In the genomic region with DNA sequence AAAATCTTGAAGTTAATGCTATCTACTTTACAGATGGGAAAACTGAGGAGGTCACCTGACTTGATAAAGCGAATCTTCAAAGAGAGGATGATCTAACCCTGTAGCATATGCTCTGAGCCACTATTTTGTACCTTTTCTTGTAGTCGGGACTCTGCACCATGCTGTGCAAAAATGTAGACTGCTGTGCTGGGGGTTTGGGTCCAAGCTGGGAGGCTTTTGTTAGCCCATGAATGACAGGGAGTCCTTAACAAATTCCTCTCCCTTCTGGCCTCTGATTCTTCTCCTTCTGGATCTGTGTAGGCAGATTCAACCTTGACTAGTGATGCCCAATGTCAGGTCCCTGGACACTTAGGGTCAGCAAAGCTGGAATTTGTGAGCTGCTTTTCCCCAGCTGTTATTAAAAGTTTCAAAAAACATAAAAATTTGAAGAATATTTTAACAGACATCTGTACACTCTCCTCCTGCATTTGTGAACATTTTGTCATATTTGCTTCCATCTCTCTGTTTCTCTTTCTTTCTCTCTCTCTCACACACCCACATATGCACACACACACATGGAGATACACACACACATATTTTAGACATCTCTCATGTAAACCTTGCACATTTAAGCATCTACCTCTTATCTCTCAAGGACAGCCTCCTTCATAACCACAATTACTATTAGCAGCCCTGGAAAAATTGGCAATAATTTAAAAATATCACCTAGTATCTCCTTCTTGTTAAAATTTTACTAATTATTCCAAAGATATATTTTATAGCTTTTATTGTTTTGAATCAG, we compare ENCODE assay signal across 19 cellular contexts.
DNase-seq lines count a peak whose midpoint lies in the region; ATAC-seq, FAIRE-seq and TF ChIP-seq lines count a peak whose summit lies in the region.
"Had no signal": no experiment of that assay in that cellular context is flagged by ENCODE, and none has a peak within 500 bp of the region (broad histone marks: within the 10 kb centered on the region; RNA-seq: fewer than 3 reads in every experiment).

No MANE protein-coding gene starts in this region.

- H3K4me3 Mint-ChIP-seq in activated CD4-positive, alpha-beta T cell treated with anti-CD3 and anti-CD28 coated beads, Interleukin-2, amount 10 ng/mL, durations not matched to agents 7 days and 5 days = no peak overlapping the region
- H3K4me3 Mint-ChIP-seq: CD8-positive, alpha-beta T cell had no signal

- H3K9me3 Mint-ChIP-seq in activated CD4-positive, alpha-beta T cell treated with anti-CD3 and anti-CD28 coated beads, Interleukin-2, amount 10 ng/mL, durations not matched to agents 7 days and 5 days = peaks cover 3% of the 10 kb centered on the region

- DNase-seq in H7 (peak; percentile 27), H1 (ENCODE audit: low read depth in 1 of 2, low spot score in 2 of 2) (peak in 1 of 2 experiments; percentile 41), iPS-NIHi11 (ENCODE audit: low spot score) (peak; percentile 49), urothelium cell line (ENCODE audit: low spot score) (no peak)
- DNase-seq in activated effector memory CD4-positive, alpha-beta T cell treated with anti-CD3 and anti-CD28 coated beads, Interleukin-2, amount 50 U/mL, for 16 hours = no peak
- no peak for DNase-seq in activated CD4-positive, alpha-beta T cell treated with anti-CD3 and anti-CD28 coated beads, Interleukin-2, amount 10 ng/mL, durations not matched to agents 7 days and 5 days
- DNase-seq: CD8-positive, alpha-beta T cell; DMS79; HCEC 1CT; NCI-H1105; NCI-H1694 treated with DMSO at 0.1 percent for 48 hours; NCI-H510A; NCI-H748 treated with DMSO at 0.1 percent for 48 hours; NK-92 treated with Interleukin-12 subunit alpha and Interleukin-12 subunit beta, amount 100 ng/mL, for 24 hours; Right ventricle myocardium superior had no signal

- H2AFZ ChIP-seq in H1 (ENCODE audit: low read length) = no peak overlapping the region

- no peaks in the 10 kb centered on the region for H3K79me2 ChIP-seq in H1 (ENCODE audit: control insufficient read depth in 1 of 2, insufficient read depth in 2 of 2, low read length in 2 of 2)

- no peaks in the 10 kb centered on the region for H3K79me1 ChIP-seq in H1 (ENCODE audit: low read depth, low read length)

- H2BK120ac ChIP-seq in H1 (replicated peaks; ENCODE audit: low read depth, low read length) = no peak overlapping the region

- no peak overlapping the region for H2AK5ac ChIP-seq in H1 (ENCODE audit: low read depth, low read length)

- H3K9me3 ChIP-seq in H1 (ENCODE audit: insufficient read depth in 2 of 2, low read depth in 1 of 2, low read length in 1 of 2) = no peaks in the 10 kb centered on the region
- H3K9me3 ChIP-seq: A549, BLaER1 had no signal

- no peaks in the 10 kb centered on the region for H3K4me1 Mint-ChIP-seq in activated CD4-positive, alpha-beta T cell treated with anti-CD3 and anti-CD28 coated beads, Interleukin-2, amount 10 ng/mL, durations not matched to agents 7 days and 5 days

- no peak for TF ChIP-seq CTCF in H1 (IDR thresholded peaks at IDR 0.05; ENCODE audit: control extremely low read depth in 1 of 3, insufficient read depth in 1 of 3, low read depth in 1 of 3, low read length in 3 of 3)

- H3K18ac ChIP-seq in H1 (ENCODE audit: extremely low read depth, low read length) = no peak overlapping the region; the same call in 1 of the 2 replicates

- FAIRE-seq in H1 (lab: Jason Lieb, UNC) (peak; percentile 32), urothelium cell line (lab: Jason Lieb, UNC) (peak; percentile 59)
- FAIRE-seq: A549, D721Med had no signal

- 34% methylated on average over 2 of the region's 2 CpGs; no CpG with 5 or more reads in 1 of the 2 experiments for WGBS in H1 (ENCODE audit: extremely low coverage in 1 of 2, insufficient coverage in 1 of 2, insufficient read length in 1 of 2, insufficient replicate concordance in 2 of 2, low coverage in 1 of 2, low lambda C conversion rate in 2 of 2, missing lambda C conversion rate in 1 of 2), 2 experiments

- H4K20me1 ChIP-seq in H1 (replicated peaks in 1 of 2; ENCODE audit: control insufficient read depth in 1 of 2, insufficient read depth in 2 of 2, low read length in 2 of 2) = no peaks in the 10 kb centered on the region
- H4K20me1 ChIP-seq: BLaER1 had no signal

- H3K56ac ChIP-seq in H1 (replicated peaks; ENCODE audit: insufficient read length, low read depth, low read length) = no peak overlapping the region

- no peak overlapping the region for H3K27ac ChIP-seq in H1 (ENCODE audit: low read depth, low read length)
- H3K27ac ChIP-seq: A549, BLaER1 had no signal

- no peak for TF ChIP-seq POLR2A in H1 (IDR thresholded peaks at IDR 0.05; ENCODE audit: control extremely low read depth in 1 of 2, low read depth in 2 of 2, low read length in 2 of 2)

- no peak overlapping the region for H3K23ac ChIP-seq in H1 (ENCODE audit: insufficient read length)

- no peaks in the 10 kb centered on the region for H3K36me3 ChIP-seq in H7 (replicated peaks; ENCODE audit: control insufficient read depth, insufficient read depth, low read length)
- H3K36me3 ChIP-seq in H1 (ENCODE audit: control insufficient read depth in 2 of 4, insufficient read depth in 4 of 4, low read length in 3 of 4) = no peaks in the 10 kb centered on the region
- H3K36me3 ChIP-seq: BLaER1 had no signal

- H3K9ac ChIP-seq in H1 (replicated peaks in 1 of 4; ENCODE audit: extremely low read depth in 1 of 4, low read depth in 3 of 4, low read length in 3 of 4) = no peak overlapping the region
- H3K9ac ChIP-seq: BLaER1 had no signal

- no peak overlapping the region for H4K91ac ChIP-seq in H1 (replicated peaks; ENCODE audit: insufficient read length, low read length)

- no peak overlapping the region for H4K5ac ChIP-seq in H1 (ENCODE audit: insufficient read length, low read depth, low read length)

- no peak for ATAC-seq in HG02938 (IDR thresholded peaks at IDR 0.05; ENCODE audit: unreplicated experiment)
- ATAC-seq: A549; CD8-positive, alpha-beta T cell had no signal

- H3K23me2 ChIP-seq in H1 (ENCODE audit: low read depth, low read length) = no peaks in the 10 kb centered on the region

- no peak overlapping the region for H3K14ac ChIP-seq in H1 (ENCODE audit: insufficient read length)

- no peak overlapping the region for H2BK20ac ChIP-seq in H1 (ENCODE audit: low read length)

- no peak overlapping the region for H2BK15ac ChIP-seq in H1 (ENCODE audit: low read length)

- no peak overlapping the region for H3K27ac Mint-ChIP-seq in activated CD4-positive, alpha-beta T cell treated with anti-CD3 and anti-CD28 coated beads, Interleukin-2, amount 10 ng/mL, durations not matched to agents 7 days and 5 days
- H3K27ac Mint-ChIP-seq: CD8-positive, alpha-beta T cell had no signal

- no peak overlapping the region for H2BK12ac ChIP-seq in H1 (ENCODE audit: low read depth, low read length)

- POLR2A ChIA-PET in H1 (lab: Charles Lee; ENCODE audit: partially characterized antibody) = no interaction called here
- POLR2A ChIA-PET in activated CD4-positive, alpha-beta T cell treated with anti-CD3 and anti-CD28 coated beads, Interleukin-2, amount 10 ng/mL, durations not matched to agents 7 days and 5 days (lab: Charles Lee) = no interaction called here

- no peaks in the 10 kb centered on the region for H3K27me3 Mint-ChIP-seq in activated CD4-positive, alpha-beta T cell treated with anti-CD3 and anti-CD28 coated beads, Interleukin-2, amount 10 ng/mL, durations not matched to agents 7 days and 5 days

- TF ChIP-seq EP300 in H1 (IDR thresholded peaks at IDR 0.05; ENCODE audit: borderline replicate concordance in 1 of 2, low read depth in 2 of 2, low read length in 2 of 2) = no peak; a peak in 1 of 3 replicates

- H3K36me3 Mint-ChIP-seq in activated CD4-positive, alpha-beta T cell treated with anti-CD3 and anti-CD28 coated beads, Interleukin-2, amount 10 ng/mL, durations not matched to agents 7 days and 5 days (ENCODE audit: low read depth) = no peaks in the 10 kb centered on the region
- H3K36me3 Mint-ChIP-seq: CD8-positive, alpha-beta T cell had no signal

- no peak overlapping the region for H4K8ac ChIP-seq in H1 (ENCODE audit: extremely low read depth, insufficient read depth, low read length)

- H3K4ac ChIP-seq in H1 (replicated peaks; ENCODE audit: insufficient read length, low read depth, low read length) = no peak overlapping the region

- no peaks in the 10 kb centered on the region for H3K4me1 ChIP-seq in H1 (replicated peaks in 1 of 4; ENCODE audit: control insufficient read depth in 3 of 4, insufficient read depth in 4 of 4, low read length in 3 of 4)
- H3K4me1 ChIP-seq: A549, BLaER1 had no signal

- TF ChIP-seq RAD21 in H1 (IDR thresholded peaks at IDR 0.05 in 1 of 2, conservative IDR thresholded peaks at IDR 0.05 in 1 of 2; ENCODE audit: low read depth in 2 of 2, low read length in 2 of 2) = 0 out of 4 replicates have a peak, but pooled peaks have one; percentile 1 to 16

- peak overlapping the region in 1 of 2 experiments; percentile 9; a peak in 2 of 4 replicates for H3K4me2 ChIP-seq in H1 (ENCODE audit: insufficient read depth in 1 of 2, low read depth in 2 of 2, low read length in 2 of 2)
- H3K4me2 ChIP-seq: A549, BLaER1 had no signal

- CTCF ChIA-PET in H1 (lab: Charles Lee; ENCODE audit: partially characterized antibody) = interaction anchor here (0.8 to 1.4 kb wide), 2 partner anchors 10 to 16 kb away, joined by 3 read pairs; no protein-coding TSS in a partner anchor
- CTCF ChIA-PET in activated CD4-positive, alpha-beta T cell treated with anti-CD3 and anti-CD28 coated beads, Interleukin-2, amount 10 ng/mL, durations not matched to agents 7 days and 5 days (lab: Charles Lee) = interaction anchor here (1.0 kb wide), 1 partner anchor 33 kb away, joined by 3 read pairs; no protein-coding TSS in a partner anchor

- H3K27me3 ChIP-seq in H7 (ENCODE audit: control insufficient read depth, insufficient read depth, low read length) (no peaks in the 10 kb centered on the region), H1 (replicated peaks in 1 of 4; ENCODE audit: control insufficient read depth in 3 of 4, extremely low read depth in 1 of 4, insufficient read depth in 3 of 4, low read length in 3 of 4) (no peaks in the 10 kb centered on the region)
- H3K27me3 ChIP-seq: BLaER1 had no signal

- H2BK5ac ChIP-seq in H1 (ENCODE audit: low read depth, low read length) = no peak overlapping the region

- H3K4me3 ChIP-seq in H7 (ENCODE audit: insufficient read depth, low read depth, low read length) (no peak overlapping the region), H1 (ENCODE audit: extremely low read depth in 1 of 4, insufficient read depth in 2 of 4, low read depth in 3 of 4, low read length in 4 of 4) (no peak overlapping the region)
- H3K4me3 ChIP-seq: A549, BLaER1 had no signal

TF ChIP-seq in H1, 55 proteins besides CTCF, POLR2A, EP300 and RAD21 (continues in another document):
- TF ChIP-seq HDAC2 (IDR thresholded peaks at IDR 0.05; ENCODE audit: borderline replicate concordance in 1 of 2, low read depth in 2 of 2, low read length in 2 of 2) (peak in 1 of 2 experiments; percentile 69; a peak in 1 of 4 replicates), YY1 (IDR thresholded peaks at IDR 0.05; ENCODE audit: low read depth, low read length) (peak; percentile 65; the same call in 1 of the 2 replicates), KDM1A (IDR thresholded peaks at IDR 0.05; ENCODE audit: borderline replicate concordance, low read length) (0 out of 2 replicates have a peak, but pooled peaks have one; percentile 59)
- TF ChIP-seq, protein P1, sequence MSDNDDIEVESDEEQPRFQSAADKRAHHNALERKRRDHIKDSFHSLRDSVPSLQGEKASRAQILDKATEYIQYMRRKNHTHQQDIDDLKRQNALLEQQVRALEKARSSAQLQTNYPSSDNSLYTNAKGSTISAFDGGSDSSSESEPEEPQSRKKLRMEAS (IDR thresholded peaks at IDR 0.05) = 0 out of 2 replicates have a peak, but pooled peaks have one; percentile 11

Comparison
In these comparisons a context has a peak if more than half of its experiments do, and no peak if none do; other contexts are left out.
1. DNase-seq: peak in H7 (single experiment) and iPS-NIHi11 (single experiment); none in urothelium cell line (single experiment), activated effector memory CD4-positive, alpha-beta T cell treated with anti-CD3 and anti-CD28 coated beads, Interleukin-2, amount 50 U/mL, for 16 hours (single experiment) and activated CD4-positive, alpha-beta T cell treated with anti-CD3 and anti-CD28 coated beads, Interleukin-2, amount 10 ng/mL, durations not matched to agents 7 days and 5 days (single experiment).